Comparison of ENCODE assay signal across 7 cellular contexts in the genomic region with DNA sequence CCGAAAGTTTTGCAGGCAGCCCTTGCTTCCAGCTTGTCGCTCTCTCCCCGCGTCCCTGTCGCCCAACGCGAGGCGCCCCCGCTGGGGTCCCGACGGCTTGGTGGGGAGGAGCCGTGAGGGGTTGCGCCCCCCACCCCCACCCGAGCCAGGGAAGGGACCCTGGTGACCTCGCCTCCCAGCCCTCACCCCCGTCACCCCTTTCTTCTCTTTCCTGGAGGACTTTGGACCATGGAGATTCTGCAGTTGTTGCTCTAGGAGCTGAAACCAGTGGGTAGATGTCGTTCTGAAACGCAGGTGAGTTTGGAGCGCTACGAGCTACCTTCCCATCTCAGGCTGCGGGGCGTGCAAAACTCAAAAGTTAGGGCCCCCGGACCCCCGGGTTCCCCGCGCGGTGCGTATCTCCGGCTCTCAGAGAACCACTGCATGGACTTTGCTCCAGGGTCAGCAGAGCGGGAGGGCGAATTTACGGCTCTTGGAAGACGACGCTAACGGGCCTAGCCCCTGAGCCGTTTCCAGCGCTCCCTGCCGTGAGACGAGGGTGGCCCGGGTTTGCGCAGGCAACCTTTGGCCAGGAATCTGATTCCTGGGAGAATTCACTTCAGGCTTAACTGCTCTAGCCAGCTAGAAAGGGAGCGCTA. TPM values are rescaled to one million over a fixed set of nuclear protein-coding genes. Genes with fewer than 3 reads are reported as not detected.
DNase-seq lines count a peak whose midpoint lies in the region; ATAC-seq and TF ChIP-seq lines count a peak whose summit lies in the region.

No MANE protein-coding gene starts in this region.

- peak overlapping the region; percentile 99 for H2AFZ ChIP-seq in neural progenitor cell (replicated peaks)

- peaks cover 21% of the 10 kb centered on the region for H3K79me2 ChIP-seq in neural progenitor cell (ENCODE audit: low read depth)

- peaks cover 15% of the 10 kb centered on the region for H3K36me3 Mint-ChIP-seq in neural progenitor cell

- H3K4me1 Mint-ChIP-seq in neural progenitor cell: peaks cover 31% of the 10 kb centered on the region

- peaks cover 4% of the 10 kb centered on the region for H4K20me1 ChIP-seq in neural progenitor cell (ENCODE audit: low read depth)

- TF ChIP-seq CTCF in GM12864 (IDR thresholded peaks at IDR 0.05; ENCODE audit: low read depth, low read length, missing control alignments): no peak
- TF ChIP-seq CTCF in gastroesophageal sphincter (IDR thresholded peaks at IDR 0.05): no peak
- TF ChIP-seq CTCF in neural progenitor cell (IDR thresholded peaks at IDR 0.05): no peak

- H3K27me3 ChIP-seq in MG63 (no peaks in the 10 kb centered on the region), gastroesophageal sphincter (no peaks in the 10 kb centered on the region), neural progenitor cell (peaks cover 25% of the 10 kb centered on the region)

- H3K36me3 ChIP-seq in MG63 (no peaks in the 10 kb centered on the region), gastroesophageal sphincter (no peaks in the 10 kb centered on the region), neural progenitor cell (no peaks in the 10 kb centered on the region)

- peaks cover 5% of the 10 kb centered on the region for H3K27me3 Mint-ChIP-seq in neural progenitor cell (ENCODE audit: insufficient read depth, low read depth)

- H3K4me1 ChIP-seq in gastroesophageal sphincter (peaks cover 0 to 67% (median 4%) of the 10 kb centered on the region in 3 donors), neural progenitor cell (peaks cover 20% of the 10 kb centered on the region)

- H3K9me3 Mint-ChIP-seq in neural progenitor cell: no peaks in the 10 kb centered on the region

- TF ChIP-seq EP300 in gastroesophageal sphincter (IDR thresholded peaks at IDR 0.05): no peak

- peaks cover 14% of the 10 kb centered on the region for H3F3A ChIP-seq in neural progenitor cell (ENCODE audit: low read depth)

- ATAC-seq in gastroesophageal sphincter (peak; percentile 7), GM21381 (IDR thresholded peaks at IDR 0.05; ENCODE audit: unreplicated experiment) (no peak), HG03159 (IDR thresholded peaks at IDR 0.05; ENCODE audit: unreplicated experiment) (no peak)

- peak overlapping the region; percentile 31; the same call in 1 of the 2 replicates for H3K4me3 ChIP-seq in GM12864 (ENCODE audit: low read depth, low read length)
- peak overlapping the region; percentile 60 for H3K4me3 ChIP-seq in MG63
- peak overlapping the region; percentile 89 to 94 for H3K4me3 ChIP-seq in gastroesophageal sphincter
- H3K4me3 ChIP-seq in neural progenitor cell: peak overlapping the region; percentile 58

- H3K9me3 ChIP-seq in MG63 (no peaks in the 10 kb centered on the region), gastroesophageal sphincter (no peaks in the 10 kb centered on the region), neural progenitor cell (ENCODE audit: low read depth) (no peaks in the 10 kb centered on the region)

- peak overlapping the region; percentile 100 for H3K4me2 ChIP-seq in neural progenitor cell

- H3K27ac ChIP-seq in gastroesophageal sphincter: peak overlapping the region; percentile 15 to 87 (median 78)
- no peak overlapping the region for H3K27ac ChIP-seq in neural progenitor cell

- DNase-seq in GM12864 (ENCODE audit: low read depth): no peak
- DNase-seq in MG63: peak; percentile 58
- DNase-seq in activated T-cell treated with anti-CD3 and anti-CD28 coated beads, Interleukin-2, amount 50 U/mL, for 48 hours: peak; percentile 42 to 43
- DNase-seq in neural progenitor cell (ENCODE audit: low spot score): peak; percentile 81

- peak overlapping the region; percentile 55 for H3K27ac Mint-ChIP-seq in neural progenitor cell

- H3K9ac ChIP-seq in neural progenitor cell: no peak overlapping the region

- WGBS in gastroesophageal sphincter (ENCODE audit: low coverage in 1 of 2), 2 donors: 3 to 38% methylated on average over 1 to 11 of the region's 42 CpGs

- H3K4me3 Mint-ChIP-seq in neural progenitor cell: peak overlapping the region; percentile 93

- TF ChIP-seq POLR2A in gastroesophageal sphincter (IDR thresholded peaks at IDR 0.05): no peak

RNA-seq across cellular contexts. Expression of a gene that starts 0.7 kb away (rescaled TPM):
- 0.59 TPM in 1 of 2 replicates, not detected in the other for total RNA-seq in MG63 (2014; rRNA removed; shearing (Covaris generic); ENCODE audit: low replicate concordance)
- total RNA-seq in gastroesophageal sphincter: 10 to 100 TPM in 1 of 4 donors, 1 to 10 TPM in 3; 5.9 to 21.2 (median 7.7) TPM
- total RNA-seq in neural progenitor cell (ENCODE audit: low replicate concordance): 5.9 and 8.6 TPM in 2 replicates

Comparison
In these comparisons a context has a peak if more than half of its experiments do, and no peak if none do; other contexts are left out.
1. H3K4me3 ChIP-seq: peak in every context shown above with its lines; median percentile 92 in gastroesophageal sphincter; 60 in MG63; 58 in neural progenitor cell; 31 in GM12864.